ENCODE assay signal across 8 cellular contexts in the genomic region with DNA sequence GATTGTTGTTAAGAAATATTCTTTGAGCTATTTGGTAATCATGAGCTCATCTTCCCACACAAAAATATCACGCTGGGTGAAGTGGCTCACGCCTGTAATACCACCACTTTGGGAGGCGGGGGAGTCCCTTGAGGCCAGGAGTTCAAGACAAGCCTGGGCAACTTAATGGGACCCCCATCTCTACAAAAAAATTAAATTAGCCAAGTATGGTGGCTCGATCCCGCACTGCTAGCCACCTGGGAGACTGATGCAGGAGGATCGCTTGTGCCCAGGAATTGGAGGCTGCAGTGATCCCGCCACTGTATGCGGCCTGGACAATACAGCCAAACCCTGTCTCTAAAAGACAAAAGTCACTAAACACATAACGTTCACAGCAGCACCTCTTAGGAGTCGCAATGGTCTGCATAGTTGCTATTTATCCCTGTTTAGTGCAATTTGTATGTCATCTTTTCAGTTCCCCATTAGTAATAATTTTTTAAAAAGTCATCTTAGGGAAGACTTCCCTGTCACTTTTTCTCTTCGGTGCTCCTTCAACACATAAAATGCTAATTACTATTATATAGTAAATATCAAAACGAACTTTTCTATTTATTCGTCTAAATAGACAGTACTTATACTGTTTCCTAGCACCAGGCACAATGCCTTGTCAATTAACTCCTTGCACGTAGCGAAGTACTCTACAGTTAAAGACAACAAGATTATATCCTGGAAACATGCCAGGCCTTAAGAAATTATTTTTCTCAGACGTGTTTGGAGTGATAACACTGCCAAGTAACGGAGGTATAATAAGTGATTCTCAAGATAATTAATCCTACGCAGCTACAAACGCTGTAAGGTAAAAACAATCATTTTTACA. TPM values are rescaled to one million over a fixed set of nuclear protein-coding genes. Genes with fewer than 3 reads are reported as not detected.
DNase-seq lines count a peak whose midpoint lies in the region; ATAC-seq lines count a peak whose summit lies in the region.

No MANE protein-coding gene starts in this region.

- H3K4me3 Mint-ChIP-seq in activated naive CD8-positive, alpha-beta T cell: peak overlapping the region; percentile 99
- peak overlapping the region; percentile 94 for H3K4me3 Mint-ChIP-seq in stimulated activated memory B cell treated with anti-CD40 and anti-IgM and Interleukin-4, amounts not matched to agents 10 μg/mL and 1 μg/mL and 100 μg/mL, for 72 hours

- no peaks in the 10 kb centered on the region for H3K9me3 Mint-ChIP-seq in activated naive CD8-positive, alpha-beta T cell (ENCODE audit: low read depth)
- H3K9me3 Mint-ChIP-seq in stimulated activated memory B cell treated with anti-CD40 and anti-IgM and Interleukin-4, amounts not matched to agents 10 μg/mL and 1 μg/mL and 100 μg/mL, for 72 hours: no peaks in the 10 kb centered on the region

- DNase-seq in COR-L47 (lab: John Stamatoyannopoulos, UW) (peak; percentile 33), MG63 (peak; percentile 27), T1000 (lab: John Stamatoyannopoulos, UW) (no peak), GOT3 (lab: John Stamatoyannopoulos, UW) (no peak)

- H3K9me3 ChIP-seq in MG63 (no peaks in the 10 kb centered on the region), iPS-18a (ENCODE audit: control insufficient read depth, low read depth, low read length) (no peaks in the 10 kb centered on the region)

- H3K4me3 ChIP-seq in MG63: peak overlapping the region; percentile 99
- H3K4me3 ChIP-seq in iPS-18a (ENCODE audit: low read length): peak overlapping the region; percentile 94

- peak overlapping the region; percentile 100 for H3K27ac Mint-ChIP-seq in activated naive CD8-positive, alpha-beta T cell
- peak overlapping the region; percentile 97 for H3K27ac Mint-ChIP-seq in stimulated activated memory B cell treated with anti-CD40 and anti-IgM and Interleukin-4, amounts not matched to agents 10 μg/mL and 1 μg/mL and 100 μg/mL, for 72 hours

- ATAC-seq in stimulated activated memory B cell treated with anti-CD40 and anti-IgM and Interleukin-4, amounts not matched to agents 10 μg/mL and 1 μg/mL and 100 μg/mL, for 72 hours: no peak
- no peak for ATAC-seq in HG03457 (IDR thresholded peaks at IDR 0.05; ENCODE audit: unreplicated experiment)

- peaks cover 17% of the 10 kb centered on the region for H3K4me1 ChIP-seq in iPS-18a (ENCODE audit: control insufficient read depth, low read depth, low read length)

- H3K27me3 ChIP-seq in MG63 (no peaks in the 10 kb centered on the region), iPS-18a (ENCODE audit: control insufficient read depth, insufficient read depth, low read length) (no peaks in the 10 kb centered on the region)

- H3K9ac ChIP-seq in iPS-18a (ENCODE audit: low read length): peak overlapping the region; percentile 99

- H3K27me3 Mint-ChIP-seq in activated naive CD8-positive, alpha-beta T cell: no peaks in the 10 kb centered on the region
- H3K27me3 Mint-ChIP-seq in stimulated activated memory B cell treated with anti-CD40 and anti-IgM and Interleukin-4, amounts not matched to agents 10 μg/mL and 1 μg/mL and 100 μg/mL, for 72 hours: no peaks in the 10 kb centered on the region

- H3K36me3 ChIP-seq in MG63 (peaks cover 74% of the 10 kb centered on the region), iPS-18a (ENCODE audit: control insufficient read depth, low read depth, low read length) (peaks cover 8% of the 10 kb centered on the region)

- H3K36me3 Mint-ChIP-seq in activated naive CD8-positive, alpha-beta T cell: no peaks in the 10 kb centered on the region
- peaks cover 8% of the 10 kb centered on the region for H3K36me3 Mint-ChIP-seq in stimulated activated memory B cell treated with anti-CD40 and anti-IgM and Interleukin-4, amounts not matched to agents 10 μg/mL and 1 μg/mL and 100 μg/mL, for 72 hours

- H3K4me1 Mint-ChIP-seq in activated naive CD8-positive, alpha-beta T cell (ENCODE audit: low read depth): peaks cover 57% of the 10 kb centered on the region
- H3K4me1 Mint-ChIP-seq in stimulated activated memory B cell treated with anti-CD40 and anti-IgM and Interleukin-4, amounts not matched to agents 10 μg/mL and 1 μg/mL and 100 μg/mL, for 72 hours: peaks cover 53% of the 10 kb centered on the region

- no peak overlapping the region for H3K27ac ChIP-seq in iPS-18a (ENCODE audit: low read length)

RNA-seq across cellular contexts. Expression of gene ST13, which starts 1.1 kb away (rescaled TPM):
- total RNA-seq in MG63 (2014; rRNA removed; shearing (Covaris generic); ENCODE audit: low replicate concordance): 314 and 355 TPM in 2 replicates

RNA-seq across cellular contexts. Expression of gene XPNPEP3, which starts 1.6 kb away (rescaled TPM):
- total RNA-seq in MG63 (2014; rRNA removed; shearing (Covaris generic); ENCODE audit: low replicate concordance): 3.0 and 5.8 TPM in 2 replicates

RNA-seq across cellular contexts. Expression of gene DNAJB7, which starts 6.6 kb away (rescaled TPM):
- total RNA-seq in MG63 (2014; rRNA removed; shearing (Covaris generic); ENCODE audit: low replicate concordance): not detected in 2 replicates

RNA-seq across cellular contexts. Expression of gene SLC25A17, which starts 36.2 kb away (rescaled TPM):
- 46.8 and 50.8 TPM in 2 replicates for total RNA-seq in MG63 (2014; rRNA removed; shearing (Covaris generic); ENCODE audit: low replicate concordance)

Comparison
In these comparisons a context has a peak if more than half of its experiments do, and no peak if none do; other contexts are left out.
1. DNase-seq: peak in COR-L47 (single experiment) and MG63 (single experiment); none in T1000 (single experiment) and GOT3 (single experiment).